Comparison of ENCODE assay signal across 28 cellular contexts in genomic region chr5:138315751-138316278, GRCh38. TPM values are rescaled to one million over a fixed set of nuclear protein-coding genes. Genes with fewer than 3 reads are reported as not detected.
"Had no signal": no experiment of that assay in that cellular context is flagged by ENCODE, and none has a peak within 500 bp of the region (broad histone marks: within the 10 kb centered on the region; RNA-seq: fewer than 3 reads in every experiment).

No MANE protein-coding gene starts in this region.

- H3K4me3 ChIP-seq: left ventricle myocardium inferior, lung, neural progenitor cell, ovary, right atrium auricular region, right lobe of liver, smooth muscle cell, stomach, testis, thyroid gland, transverse colon, upper lobe of left lung had no signal

- H3K4me1 Mint-ChIP-seq: immature natural killer cell; mesothelial cell of epicardium; naive B cell; natural killer cell; nephron progenitor cell; neural progenitor cell; stimulated activated memory B cell treated with anti-CD40 and anti-IgM and Interleukin-4, amounts not matched to agents 10 μg/mL and 1 μg/mL and 100 μg/mL, for 72 hours had no signal

- H3K9me3 ChIP-seq: left ventricle myocardium inferior, ovary, right atrium auricular region, right lobe of liver, stomach, testis, thyroid gland, transverse colon, upper lobe of left lung had no signal

- H3K9me3 Mint-ChIP-seq: immature natural killer cell; natural killer cell; nephron progenitor cell; neural progenitor cell; stimulated activated memory B cell treated with anti-CD40 and anti-IgM and Interleukin-4, amounts not matched to agents 10 μg/mL and 1 μg/mL and 100 μg/mL, for 72 hours had no signal

- H3K27me3 ChIP-seq: neural progenitor cell, ovary, right atrium auricular region, right lobe of liver, stomach, testis, thyroid gland, transverse colon, upper lobe of left lung had no signal

- H3K9ac ChIP-seq: neural progenitor cell had no signal

- H3K27ac Mint-ChIP-seq: immature natural killer cell; mesothelial cell of epicardium; naive B cell; natural killer cell; nephron progenitor cell; neural progenitor cell; progenitor cell of endocrine pancreas; stimulated activated memory B cell treated with anti-CD40 and anti-IgM and Interleukin-4, amounts not matched to agents 10 μg/mL and 1 μg/mL and 100 μg/mL, for 72 hours had no signal

- DNase-seq: hypothalamus; immature natural killer cell; left ventricle myocardium inferior; naive B cell; natural killer cell; nephron progenitor cell; ovary; right lobe of liver; stimulated activated CD4-positive, alpha-beta T cell treated with anti-CD3 and anti-CD28 coated beads, Interleukin-1b, Interleukin-23, amount 100 ng/mL, for 48 hours; stimulated activated CD4-positive, alpha-beta T cell treated with anti-CD3 and anti-CD28 coated beads, Interleukin-2, amount 100 ng/mL, for 48 hours; stimulated activated CD4-positive, alpha-beta T cell treated with anti-CD3 and anti-CD28 coated beads, Interleukin-4, amount 100 ng/mL, for 4 hours; stimulated activated CD8-positive, alpha-beta memory T cell treated with anti-CD3 and anti-CD28 coated beads, Interleukin-4, amount 100 ng/mL, for 48 hours; stimulated activated naive CD8-positive, alpha-beta T cell treated with anti-CD3 and anti-CD28 coated beads, Interleukin-15, Interleukin-2, amounts not matched to agents 100 U/mL and 50 U/mL, for 24 hours; stomach; testis; thyroid gland; transverse colon had no signal

- H3K36me3 Mint-ChIP-seq: immature natural killer cell; naive B cell; natural killer cell; stimulated activated memory B cell treated with anti-CD40 and anti-IgM and Interleukin-4, amounts not matched to agents 10 μg/mL and 1 μg/mL and 100 μg/mL, for 72 hours had no signal

- H2AFZ ChIP-seq: neural progenitor cell had no signal

- H3K36me3 ChIP-seq: left ventricle myocardium inferior, ovary, right atrium auricular region, right lobe of liver, stomach, thyroid gland, transverse colon, upper lobe of left lung had no signal

- H3K27ac ChIP-seq: left ventricle myocardium inferior, neural progenitor cell, ovary, right atrium auricular region, right lobe of liver, stomach, testis, thyroid gland, transverse colon, upper lobe of left lung had no signal

- H3K4me1 ChIP-seq: left ventricle myocardium inferior, neural progenitor cell, right atrium auricular region, right lobe of liver, stomach, testis, thyroid gland, transverse colon, upper lobe of left lung had no signal

- H3K27me3 Mint-ChIP-seq: naive B cell; progenitor cell of endocrine pancreas; stimulated activated memory B cell treated with anti-CD40 and anti-IgM and Interleukin-4, amounts not matched to agents 10 μg/mL and 1 μg/mL and 100 μg/mL, for 72 hours had no signal

- ATAC-seq: natural killer cell; right lobe of liver; stimulated activated memory B cell treated with anti-CD40 and anti-IgM and Interleukin-4, amounts not matched to agents 10 μg/mL and 1 μg/mL and 100 μg/mL, for 72 hours; stimulated activated naive CD8-positive, alpha-beta T cell treated with anti-CD3 and anti-CD28 coated beads, Interleukin-15, Interleukin-2, amounts not matched to agents 100 U/mL and 50 U/mL, for 24 hours had no signal

- H3K4me2 ChIP-seq: neural progenitor cell, smooth muscle cell had no signal

- H3K4me3 Mint-ChIP-seq: immature natural killer cell; mesothelial cell of epicardium; naive B cell; natural killer cell; nephron progenitor cell; neural progenitor cell; stimulated activated memory B cell treated with anti-CD40 and anti-IgM and Interleukin-4, amounts not matched to agents 10 μg/mL and 1 μg/mL and 100 μg/mL, for 72 hours had no signal

RNA-seq across cellular contexts. Expression of gene CDC25C, which starts 15.8 kb away (rescaled TPM):
- total RNA-seq: left ventricle myocardium inferior had no signal

RNA-seq across cellular contexts. Expression of gene GFRA3, which starts 41.4 kb away (rescaled TPM):
- total RNA-seq: mononuclear cell, natural killer cell, pulmonary artery endothelial cell, renal cortical epithelial cell, smooth muscle cell, thyroid gland had no signal
- polyA plus RNA-seq: immature natural killer cell had no signal
